Comparison of ENCODE assay signal across 18 cellular contexts in genomic region chr17:5780476-5780875, GRCh38.
DNase-seq lines count a peak whose midpoint lies in the region; ATAC-seq and TF ChIP-seq lines count a peak whose summit lies in the region.
"Had no signal": no experiment of that assay in that cellular context is flagged by ENCODE, and none has a peak within 500 bp of the region (broad histone marks: within the 10 kb centered on the region; RNA-seq: fewer than 3 reads in every experiment).

No MANE protein-coding gene starts in this region.

- no peak for ATAC-seq in left ventricle myocardium superior
- ATAC-seq: heart left ventricle; natural killer cell treated with Interleukin-12 subunit alpha and Interleukin-12 subunit beta and Interleukin-15 and Interleukin-18, amount 100 ng/mL, for 72 hours; right cardiac atrium had no signal

- no peak overlapping the region for H3K4me3 Mint-ChIP-seq in activated CD4-positive, alpha-beta memory T cell treated with anti-CD3 and anti-CD28 coated beads, Interleukin-2, amount 10 ng/mL, durations not matched to agents 7 days and 5 days
- H3K4me3 Mint-ChIP-seq: natural killer cell treated with Interleukin-12 subunit alpha and Interleukin-12 subunit beta and Interleukin-15 and Interleukin-18, amount 100 ng/mL, for 72 hours; stimulated activated naive CD8-positive, alpha-beta T cell treated with anti-CD3 and anti-CD28 coated beads, Interleukin-15, Interleukin-2, amounts not matched to agents 100 ng/mL and 50 ng/mL, for 24 hours had no signal

- TF ChIP-seq CTCF in GM10248 (IDR thresholded peaks at IDR 0.05; ENCODE audit: control extremely low read depth, extremely low read depth, low read depth, missing control alignments): no peak

- DNase-seq in Caki2 (ENCODE audit: low read depth): peak; percentile 35
- peak; percentile 53 for DNase-seq in MG63
- peak; percentile 61 for DNase-seq in dedifferentiated amniotic fluid mesenchymal stem cell (ENCODE audit: extremely low spot score)
- DNase-seq in left kidney (ENCODE audit: low read depth, low spot score): peak; percentile 27
- DNase-seq in left ventricle myocardium superior: no peak
- no peak for DNase-seq in NCI-H2107 (lab: John Stamatoyannopoulos, UW)
- DNase-seq in activated CD4-positive, alpha-beta memory T cell treated with anti-CD3 and anti-CD28 coated beads, Interleukin-2, amount 10 ng/mL, durations not matched to agents 7 days and 5 days: no peak
- no peak for DNase-seq in GM10248 (ENCODE audit: extremely low spot score)
- DNase-seq: activated CD4-positive, alpha-beta T cell treated with anti-CD3 and anti-CD28 coated beads for 4 hours; effector CD4-positive, alpha-beta T cell; GDM1; heart left ventricle; NCI-H1092 treated with DMSO at 0.1 percent for 48 hours; NCI-H510A treated with DMSO at 0.1 percent for 48 hours; PC-9; right cardiac atrium had no signal

- H3K9me3 ChIP-seq in MG63: no peaks in the 10 kb centered on the region

- H3K27me3 ChIP-seq in MG63: no peaks in the 10 kb centered on the region

- POLR2A ChIA-PET in activated CD4-positive, alpha-beta memory T cell treated with anti-CD3 and anti-CD28 coated beads, Interleukin-2, amount 10 ng/mL, durations not matched to agents 7 days and 5 days (lab: Charles Lee): no interaction called here
- POLR2A ChIA-PET in GM10248 (lab: Yijun Ruan, JAX): no interaction called here

- in situ Hi-C loops in Caki2 (cut with HindIII; ENCODE audit: low pct_unique_long_range_greater_than_20kb, low sequenced_read_pairs): no loop called here

- H3K27ac Mint-ChIP-seq in activated CD4-positive, alpha-beta memory T cell treated with anti-CD3 and anti-CD28 coated beads, Interleukin-2, amount 10 ng/mL, durations not matched to agents 7 days and 5 days: no peak overlapping the region
- H3K27ac Mint-ChIP-seq: natural killer cell treated with Interleukin-12 subunit alpha and Interleukin-12 subunit beta and Interleukin-15 and Interleukin-18, amount 100 ng/mL, for 72 hours; stimulated activated naive CD8-positive, alpha-beta T cell treated with anti-CD3 and anti-CD28 coated beads, Interleukin-15, Interleukin-2, amounts not matched to agents 100 ng/mL and 50 ng/mL, for 24 hours had no signal

- no peaks in the 10 kb centered on the region for H3K36me3 ChIP-seq in MG63
- H3K36me3 ChIP-seq: heart left ventricle had no signal

- H3K4me1 Mint-ChIP-seq in activated CD4-positive, alpha-beta memory T cell treated with anti-CD3 and anti-CD28 coated beads, Interleukin-2, amount 10 ng/mL, durations not matched to agents 7 days and 5 days: peaks cover 14% of the 10 kb centered on the region

- H3K27me3 Mint-ChIP-seq in activated CD4-positive, alpha-beta memory T cell treated with anti-CD3 and anti-CD28 coated beads, Interleukin-2, amount 10 ng/mL, durations not matched to agents 7 days and 5 days: peaks cover 37% of the 10 kb centered on the region

- no peak overlapping the region for H3K4me3 ChIP-seq in MG63
- H3K4me3 ChIP-seq: heart left ventricle, PC-9 had no signal

- H3K9me3 Mint-ChIP-seq in activated CD4-positive, alpha-beta memory T cell treated with anti-CD3 and anti-CD28 coated beads, Interleukin-2, amount 10 ng/mL, durations not matched to agents 7 days and 5 days: no peaks in the 10 kb centered on the region
- H3K9me3 Mint-ChIP-seq: natural killer cell treated with Interleukin-12 subunit alpha and Interleukin-12 subunit beta and Interleukin-15 and Interleukin-18, amount 100 ng/mL, for 72 hours had no signal

- H3K36me3 Mint-ChIP-seq in activated CD4-positive, alpha-beta memory T cell treated with anti-CD3 and anti-CD28 coated beads, Interleukin-2, amount 10 ng/mL, durations not matched to agents 7 days and 5 days (ENCODE audit: low read depth): no peaks in the 10 kb centered on the region
- H3K36me3 Mint-ChIP-seq: natural killer cell treated with Interleukin-12 subunit alpha and Interleukin-12 subunit beta and Interleukin-15 and Interleukin-18, amount 100 ng/mL, for 72 hours had no signal

- intact Hi-C loops in left ventricle myocardium superior (cut with micrococcal nuclease): no loop called here

- CTCF ChIA-PET in activated CD4-positive, alpha-beta memory T cell treated with anti-CD3 and anti-CD28 coated beads, Interleukin-2, amount 10 ng/mL, durations not matched to agents 7 days and 5 days (lab: Charles Lee): no interaction called here
- CTCF ChIA-PET in GM10248 (lab: Yijun Ruan, JAX): no interaction called here

Comparison
In these comparisons a context has a peak if more than half of its experiments do, and no peak if none do; other contexts are left out.
1. DNase-seq: peak in Caki2 (single experiment), MG63 (single experiment), dedifferentiated amniotic fluid mesenchymal stem cell (single experiment) and left kidney (single experiment); none in left ventricle myocardium superior (single experiment), NCI-H2107 (single experiment), activated CD4-positive, alpha-beta memory T cell treated with anti-CD3 and anti-CD28 coated beads, Interleukin-2, amount 10 ng/mL, durations not matched to agents 7 days and 5 days (single experiment) and GM10248 (single experiment).